Comparison of ENCODE assay signal across 1 cellular context in genomic region chr18:77129150-77129551, GRCh38.
TF ChIP-seq lines count a peak whose summit lies in the region.

No MANE protein-coding gene starts in this region.

TF ChIP-seq in GM12878, 131 proteins besides CTCF, POLR2A, EP300 and RAD21:
- TF ChIP-seq SIN3A (IDR thresholded peaks at IDR 0.05; ENCODE audit: low read depth, low read length): 0 out of 2 replicates have a peak, but pooled peaks have one; percentile 29
- TF ChIP-seq POLR2AphosphoS5 (IDR thresholded peaks at IDR 0.05; ENCODE audit: low read length): peak; percentile 22; the same call in 1 of the 2 replicates
- TF ChIP-seq TBL1XR1 (IDR thresholded peaks at IDR 0.05; ENCODE audit: low read depth, low read length): no peak
- TF ChIP-seq CHD1 (IDR thresholded peaks at IDR 0.05; ENCODE audit: low read depth, low read length): no peak
- TF ChIP-seq HSF1 (IDR thresholded peaks at IDR 0.05; ENCODE audit: low read depth, low read length): no peak
- no peak for TF ChIP-seq MYB (IDR thresholded peaks at IDR 0.05; ENCODE audit: borderline replicate concordance, low read depth, low read length)
- TF ChIP-seq IKZF1 (conservative IDR thresholded peaks at IDR 0.05): no peak
- TF ChIP-seq ELK1 (IDR thresholded peaks at IDR 0.05; ENCODE audit: low read depth, low read length): no peak
- no peak for TF ChIP-seq LARP7 (IDR thresholded peaks at IDR 0.05)
- TF ChIP-seq ZBTB40 (IDR thresholded peaks at IDR 0.05; ENCODE audit: borderline replicate concordance): no peak
- TF ChIP-seq SUZ12 (IDR thresholded peaks at IDR 0.05; ENCODE audit: unreplicated experiment): no peak
- TF ChIP-seq ZZZ3 (IDR thresholded peaks at IDR 0.05; ENCODE audit: control insufficient read depth, insufficient read length, low read depth): no peak
- TF ChIP-seq HDAC2 (IDR thresholded peaks at IDR 0.05): no peak
- TF ChIP-seq HDAC6 (IDR thresholded peaks at IDR 0.05; ENCODE audit: unreplicated experiment): no peak
- no peak for TF ChIP-seq KLF5 (IDR thresholded peaks at IDR 0.05; ENCODE audit: partially characterized antibody)
- no peak for TF ChIP-seq SMC3 (IDR thresholded peaks at IDR 0.05; ENCODE audit: borderline replicate concordance, low read length)
- TF ChIP-seq EZH2 (IDR thresholded peaks at IDR 0.05; ENCODE audit: borderline replicate concordance, control insufficient read depth, low read depth, low read length): no peak
